10 cellular contexts compared by ENCODE assay signal in the genomic region with DNA sequence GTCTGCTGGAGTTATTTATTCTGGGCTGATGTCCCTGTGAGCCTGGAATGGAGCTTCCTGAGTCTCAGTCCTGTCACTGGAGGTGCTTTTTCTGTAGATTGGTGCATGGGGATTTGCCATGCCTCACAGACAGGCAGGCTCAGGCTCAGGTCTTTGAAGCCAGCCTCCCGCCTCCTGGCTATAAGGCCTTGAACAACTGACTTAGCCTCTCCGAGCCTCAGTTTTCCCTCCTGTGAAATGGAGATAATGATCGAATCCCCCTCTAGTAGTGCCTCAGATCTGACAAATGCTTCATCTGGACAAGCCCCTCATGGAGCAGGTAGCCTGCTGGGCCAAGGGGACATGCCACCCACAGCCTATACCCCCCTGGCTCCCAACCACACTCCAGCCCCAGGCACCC.
"Had no signal": no experiment of that assay in that cellular context is flagged by ENCODE, and none has a peak within 500 bp of the region (broad histone marks: within the 10 kb centered on the region; RNA-seq: fewer than 3 reads in every experiment).

No MANE protein-coding gene starts in this region.

- H3K36me3 ChIP-seq: spleen, stomach, thoracic aorta, uterus had no signal

- DNase-seq: activated CD4-positive, CD25-positive, alpha-beta regulatory T cell treated with anti-CD3 and anti-CD28 coated beads, Interleukin-2, amount 50 U/mL, for 72 hours; activated naive CD4-positive, alpha-beta T cell; activated naive CD8-positive, alpha-beta T cell treated with anti-CD3 and anti-CD28 coated beads, Interleukin-2, amount 50 U/mL, for 24 hours; aorta; psoas muscle; spleen; stomach; T1000; uterus had no signal

- H3K4me1 ChIP-seq: psoas muscle, stomach, uterus had no signal

- ATAC-seq: activated naive CD8-positive, alpha-beta T cell treated with anti-CD3 and anti-CD28 coated beads, Interleukin-2, amount 50 U/mL, for 24 hours; psoas muscle had no signal

- H3K27me3 ChIP-seq: spleen, stomach, uterus had no signal

- H3K9me3 ChIP-seq: psoas muscle, spleen, stomach, thoracic aorta, uterus had no signal

- H3K27ac ChIP-seq: psoas muscle, stomach, thoracic aorta, uterus had no signal

- H3K4me3 ChIP-seq: psoas muscle, spleen, stomach, thoracic aorta, uterus had no signal
